In the genomic region with DNA sequence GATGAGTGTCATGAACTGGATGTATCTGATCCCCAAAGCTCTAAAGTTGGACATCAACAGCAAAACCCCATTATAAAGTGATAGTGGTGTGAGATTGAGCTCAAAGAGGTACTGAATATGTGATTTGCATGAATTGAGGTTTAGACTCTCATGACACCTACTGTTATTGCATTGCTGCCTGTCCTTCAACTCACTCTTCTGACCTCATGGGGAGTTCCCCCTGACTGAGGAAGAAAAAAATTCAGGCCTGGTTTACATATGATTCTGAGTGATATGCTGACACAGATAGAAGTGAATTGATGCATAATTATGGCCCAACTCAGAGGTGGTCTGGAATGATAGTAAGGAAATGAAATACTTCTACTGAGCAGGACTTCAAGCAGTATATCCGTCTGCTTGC, we compare ENCODE assay signal across 1 cellular context.
TF ChIP-seq lines count a peak whose summit lies in the region.

No MANE protein-coding gene starts in this region.

TF ChIP-seq in SK-N-SH treated with all-trans-retinoic acid at 6 μM for 48 hours, 23 proteins besides CTCF, POLR2A, EP300 and RAD21 (continued from another document):
- TF ChIP-seq PATZ1 (CRISPR knock-in tag; IDR thresholded peaks at IDR 0.05; ENCODE audit: borderline replicate concordance) (no peak), ZC3H10 (CRISPR knock-in tag; IDR thresholded peaks at IDR 0.05) (no peak), OSR1 (CRISPR knock-in tag; IDR thresholded peaks at IDR 0.05) (no peak), ZFP30 (CRISPR knock-in tag; IDR thresholded peaks at IDR 0.05) (no peak), ARNTL (CRISPR knock-in tag; IDR thresholded peaks at IDR 0.05; ENCODE audit: borderline replicate concordance, low read depth) (no peak), BACH2 (CRISPR knock-in tag; IDR thresholded peaks at IDR 0.05; ENCODE audit: borderline replicate concordance) (no peak), TOX (CRISPR knock-in tag; IDR thresholded peaks at IDR 0.05; ENCODE audit: borderline replicate concordance) (no peak)
